Comparison of ENCODE assay signal across 10 cellular contexts in the genomic region with DNA sequence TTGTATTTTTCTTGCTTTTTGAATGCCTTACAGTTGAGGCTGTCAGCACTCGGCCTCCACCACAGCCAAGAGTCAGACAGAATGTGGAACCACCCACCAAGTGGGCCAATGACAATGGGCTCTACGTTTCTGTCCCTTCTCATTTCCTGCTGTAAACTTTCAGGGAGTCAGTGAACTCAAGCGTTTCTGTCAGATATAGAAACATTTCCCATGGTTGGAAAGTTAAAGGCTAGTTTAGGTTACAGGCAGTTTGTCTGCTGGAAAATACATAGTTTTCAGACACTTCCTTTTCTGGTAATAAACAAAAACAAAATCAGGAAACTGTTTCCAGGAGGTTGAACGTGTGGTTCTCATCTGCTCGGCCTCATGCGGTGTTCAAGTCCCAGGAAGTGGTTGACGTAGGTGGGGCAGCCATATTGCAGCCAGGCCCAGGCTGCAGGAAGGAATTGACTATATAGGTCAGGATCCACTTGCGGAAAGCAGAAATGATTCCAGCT.
DNase-seq lines count a peak whose midpoint lies in the region; ATAC-seq lines count a peak whose summit lies in the region.
"Had no signal": no experiment of that assay in that cellular context is flagged by ENCODE, and none has a peak within 500 bp of the region (broad histone marks: within the 10 kb centered on the region; RNA-seq: fewer than 3 reads in every experiment).

No MANE protein-coding gene starts in this region.

- DNase-seq in stimulated activated CD4-positive, alpha-beta T cell treated with anti-CD3 and anti-CD28 coated beads, Interleukin-1b, Interleukin-23, amount 100 ng/mL, for 48 hours = peak; percentile 37
- DNase-seq in stimulated activated CD4-positive, alpha-beta T cell treated with anti-CD3 and anti-CD28 coated beads, Interleukin-4, amount 100 ng/mL, for 4 hours = no peak
- peak; percentile 11 for DNase-seq in activated T-helper 9 cell treated with anti-CD3 and anti-CD28 coated beads, Interleukin-2, amount 50 U/mL, for 16 hours (ENCODE audit: low read depth)
- DNase-seq in memory B cell (ENCODE audit: low spot score in 2 of 2) (no peak), NCI-H774 (lab: John Stamatoyannopoulos, UW) (no peak), medulla oblongata (ENCODE audit: extremely low spot score) (no peak), KG1 (lab: John Stamatoyannopoulos, UW) (no peak)
- DNase-seq: AML-193, NCI-H187 had no signal

- peak; percentile 81 for ATAC-seq in memory B cell (ENCODE audit: low read depth)
- no peak for ATAC-seq in HG02938 (IDR thresholded peaks at IDR 0.05; ENCODE audit: unreplicated experiment)

- no peaks in the 10 kb centered on the region for H3K9me3 Mint-ChIP-seq in memory B cell

- peak overlapping the region; percentile 54 for H3K27ac Mint-ChIP-seq in memory B cell

- H3K4me3 Mint-ChIP-seq in memory B cell = no peak overlapping the region

- H3K4me1 Mint-ChIP-seq in memory B cell = peaks cover 46% of the 10 kb centered on the region

- H3K36me3 Mint-ChIP-seq in memory B cell = peaks cover 26% of the 10 kb centered on the region

- H3K27me3 Mint-ChIP-seq in memory B cell = no peaks in the 10 kb centered on the region

Comparison
In these comparisons a context has a peak if more than half of its experiments do, and no peak if none do; other contexts are left out.
1. DNase-seq: peak in stimulated activated CD4-positive, alpha-beta T cell treated with anti-CD3 and anti-CD28 coated beads, Interleukin-1b, Interleukin-23, amount 100 ng/mL, for 48 hours (single experiment) and activated T-helper 9 cell treated with anti-CD3 and anti-CD28 coated beads, Interleukin-2, amount 50 U/mL, for 16 hours (single experiment); none in stimulated activated CD4-positive, alpha-beta T cell treated with anti-CD3 and anti-CD28 coated beads, Interleukin-4, amount 100 ng/mL, for 4 hours (0 of 2), memory B cell (0 of 2), NCI-H774 (single experiment), medulla oblongata (single experiment) and KG1 (single experiment).